Comparison of ENCODE assay signal across 27 cellular contexts in genomic region chr15:64490598-64491259, GRCh38. TPM values are rescaled to one million over a fixed set of nuclear protein-coding genes. Genes with fewer than 3 reads are reported as not detected.
DNase-seq lines count a peak whose midpoint lies in the region; ATAC-seq and TF ChIP-seq lines count a peak whose summit lies in the region.
"Had no signal": no experiment of that assay in that cellular context is flagged by ENCODE, and none has a peak within 500 bp of the region (broad histone marks: within the 10 kb centered on the region; RNA-seq: fewer than 3 reads in every experiment).

No MANE protein-coding gene starts in this region.

- no peaks in the 10 kb centered on the region for H3K27me3 Mint-ChIP-seq in T-helper 1 cell treated with Interleukin-12 subunit alpha and Interleukin-12 subunit beta and Interleukin-4 antibody, amounts not matched to agents 30 μg/mL and 1 μg/mL, for 36 hours (ENCODE audit: low read depth)
- no peaks in the 10 kb centered on the region for H3K27me3 Mint-ChIP-seq in naive thymus-derived CD8-positive, alpha-beta T cell
- H3K27me3 Mint-ChIP-seq in Caco-2 (ENCODE audit: insufficient read depth, unreplicated experiment): no peaks in the 10 kb centered on the region
- H3K27me3 Mint-ChIP-seq: activated B cell treated with CpG ODN at 0.5 μM for 24 hours had no signal

- intact Hi-C loops in Caco-2 (cut with micrococcal nuclease; ENCODE audit: unreplicated experiment): no loop called here

- BruUV-seq in Caco-2 (replicated peaks; lab: Mats Ljungman, UMichigan): no TSS peak

- H3K4me3 Mint-ChIP-seq in T-helper 1 cell treated with Interleukin-12 subunit alpha and Interleukin-12 subunit beta and Interleukin-4 antibody, amounts not matched to agents 30 μg/mL and 1 μg/mL, for 36 hours: no peak overlapping the region
- H3K4me3 Mint-ChIP-seq in naive thymus-derived CD8-positive, alpha-beta T cell: peak overlapping the region in 4 of 10 donors; percentile 7 to 33 (median 21)
- H3K4me3 Mint-ChIP-seq in Caco-2 (ENCODE audit: unreplicated experiment): no peak overlapping the region
- H3K4me3 Mint-ChIP-seq: activated B cell treated with CpG ODN at 0.5 μM for 24 hours, neural progenitor cell had no signal

- no peak for TF ChIP-seq POLR2A in erythroblast (IDR thresholded peaks at IDR 0.05; ENCODE audit: low read length)

- no peak for TF ChIP-seq CTCF in Caco-2 (IDR thresholded peaks at IDR 0.05; ENCODE audit: insufficient read depth in 1 of 2, low read depth in 1 of 2, low read length in 1 of 2, severe bottlenecking in 1 of 2, unreplicated experiment in 1 of 2)

- H3K27me3 ChIP-seq in MG63 (no peaks in the 10 kb centered on the region), Caco-2 (replicated peaks; ENCODE audit: control insufficient read depth, insufficient read depth, low read length) (no peaks in the 10 kb centered on the region)
- H3K27me3 ChIP-seq: adrenal gland, BE2C, brain microvascular endothelial cell, neural progenitor cell, upper lobe of left lung had no signal

- no peaks in the 10 kb centered on the region for H3K9me3 Mint-ChIP-seq in T-helper 1 cell treated with Interleukin-12 subunit alpha and Interleukin-12 subunit beta and Interleukin-4 antibody, amounts not matched to agents 30 μg/mL and 1 μg/mL, for 36 hours
- no peaks in the 10 kb centered on the region for H3K9me3 Mint-ChIP-seq in naive thymus-derived CD8-positive, alpha-beta T cell
- no peaks in the 10 kb centered on the region for H3K9me3 Mint-ChIP-seq in Caco-2 (ENCODE audit: unreplicated experiment)
- H3K9me3 Mint-ChIP-seq: activated B cell treated with CpG ODN at 0.5 μM for 24 hours, neural progenitor cell had no signal

- ATAC-seq in naive thymus-derived CD8-positive, alpha-beta T cell: no peak
- ATAC-seq: esophagus mucosa had no signal

- H3K4me3 ChIP-seq in MG63 (no peak overlapping the region), Caco-2 (ENCODE audit: low read depth, low read length) (no peak overlapping the region)
- H3K4me3 ChIP-seq: adrenal gland, lung, neural progenitor cell, SK-N-MC, upper lobe of left lung had no signal

- H3K9me3 ChIP-seq in MG63 (no peaks in the 10 kb centered on the region), Caco-2 (no peaks in the 10 kb centered on the region)
- H3K9me3 ChIP-seq: adrenal gland, BE2C, upper lobe of left lung had no signal

- DNase-seq in T-helper 1 cell (no peak), MG63 (peak; percentile 23), erythroblast (lab: John Stamatoyannopoulos, UW) (peak; percentile 12 to 29), SKM-1 treated with dmso at 0.1 percent for 144 hours (lab: John Stamatoyannopoulos, UW; ENCODE audit: unreplicated experiment) (no peak), occipital lobe (lab: John Stamatoyannopoulos, UW) (no peak), Caco-2 (no peak)
- DNase-seq in naive thymus-derived CD8-positive, alpha-beta T cell: no peak
- DNase-seq: activated B cell treated with CpG ODN at 0.5 μM for 24 hours; activated CD8-positive, alpha-beta memory T cell treated with anti-CD3 and anti-CD28 coated beads, Interleukin-2, amount 50 U/mL, for 4 hours; activated effector memory CD4-positive, alpha-beta T cell treated with Interleukin-2 at 50 U/mL for 16 hours; adrenal gland; BE2C; brain microvascular endothelial cell; DMS79 treated with DMSO at 0.1 percent for 48 hours; effector memory CD4-positive, alpha-beta T cell; glutamatergic neuron; kidney; MV-4-11; NCI-H187; RPMI8226; T1000; upper lobe of left lung had no signal

- H3K4me1 ChIP-seq in Caco-2: no peaks in the 10 kb centered on the region
- H3K4me1 ChIP-seq: BE2C, upper lobe of left lung had no signal

- H3K4me1 Mint-ChIP-seq in T-helper 1 cell treated with Interleukin-12 subunit alpha and Interleukin-12 subunit beta and Interleukin-4 antibody, amounts not matched to agents 30 μg/mL and 1 μg/mL, for 36 hours (ENCODE audit: low read depth): peaks cover 10% of the 10 kb centered on the region
- peaks cover 30 to 61% (median 43%) of the 10 kb centered on the region in 4 donors for H3K4me1 Mint-ChIP-seq in naive thymus-derived CD8-positive, alpha-beta T cell
- H3K4me1 Mint-ChIP-seq in Caco-2 (ENCODE audit: low read depth, unreplicated experiment): no peaks in the 10 kb centered on the region
- H3K4me1 Mint-ChIP-seq: activated B cell treated with CpG ODN at 0.5 μM for 24 hours, neural progenitor cell had no signal

- POLR2A ChIA-PET in naive thymus-derived CD8-positive, alpha-beta T cell (lab: Charles Lee): interaction anchor here (0.5 to 1.6 kb wide), 3 partner anchors 13 to 102 kb away, joined by 3 to 6 read pairs (median 4); no protein-coding TSS in a partner anchor
- POLR2A ChIA-PET in Caco-2 (lab: Charles Lee): no interaction called here

- peaks cover 9% of the 10 kb centered on the region for H3K36me3 Mint-ChIP-seq in T-helper 1 cell treated with Interleukin-12 subunit alpha and Interleukin-12 subunit beta and Interleukin-4 antibody, amounts not matched to agents 30 μg/mL and 1 μg/mL, for 36 hours (ENCODE audit: low read depth)
- peaks cover 0 to 48% (median 18%) of the 10 kb centered on the region in 3 donors for H3K36me3 Mint-ChIP-seq in naive thymus-derived CD8-positive, alpha-beta T cell
- H3K36me3 Mint-ChIP-seq in Caco-2 (ENCODE audit: insufficient read depth, unreplicated experiment): peaks cover 9% of the 10 kb centered on the region

- H3K36me3 ChIP-seq in MG63 (peaks cover 2% of the 10 kb centered on the region; the same call in 1 of the 2 replicates), Caco-2 (ENCODE audit: control insufficient read depth, insufficient read depth, low read length) (no peaks in the 10 kb centered on the region)
- H3K36me3 ChIP-seq: adrenal gland, brain microvascular endothelial cell, neural progenitor cell, upper lobe of left lung had no signal

- CTCF ChIA-PET in Caco-2 (lab: Charles Lee): no interaction called here

- H3K27ac Mint-ChIP-seq in T-helper 1 cell treated with Interleukin-12 subunit alpha and Interleukin-12 subunit beta and Interleukin-4 antibody, amounts not matched to agents 30 μg/mL and 1 μg/mL, for 36 hours: peak overlapping the region; percentile 20
- H3K27ac Mint-ChIP-seq in naive thymus-derived CD8-positive, alpha-beta T cell: peak overlapping the region; percentile 26 to 85 (median 54)
- H3K27ac Mint-ChIP-seq in Caco-2 (ENCODE audit: unreplicated experiment): no peak overlapping the region
- H3K27ac Mint-ChIP-seq: activated B cell treated with CpG ODN at 0.5 μM for 24 hours, neural progenitor cell had no signal

RNA-seq across cellular contexts. Expression of gene ZNF609, which starts 30.4 kb away (rescaled TPM):
- total RNA-seq in MG63 (2014; rRNA removed; shearing (Covaris generic); ENCODE audit: low replicate concordance): 6.2 and 7.1 TPM in 2 replicates
- 10 to 100 TPM; 66.1 to 68.2 TPM for total RNA-seq in naive thymus-derived CD8-positive, alpha-beta T cell
- polyA plus RNA-seq in naive thymus-derived CD8-positive, alpha-beta T cell: 10 to 100 TPM; 10.2 to 23.7 (median 13.5) TPM
- 29.8 TPM for total RNA-seq in occipital lobe
- 30.1 and 34.0 TPM in 2 replicates for total RNA-seq in Caco-2 (2022)

Comparison
In these comparisons a context has a peak if more than half of its experiments do, and no peak if none do; other contexts are left out.
1. DNase-seq: peak in MG63 (single experiment) and erythroblast (2 of 2); none in T-helper 1 cell (0 of 5), naive thymus-derived CD8-positive, alpha-beta T cell (0 of 10), SKM-1 treated with dmso at 0.1 percent for 144 hours (single experiment), occipital lobe (single experiment) and Caco-2 (0 of 2).